In the genomic region with DNA sequence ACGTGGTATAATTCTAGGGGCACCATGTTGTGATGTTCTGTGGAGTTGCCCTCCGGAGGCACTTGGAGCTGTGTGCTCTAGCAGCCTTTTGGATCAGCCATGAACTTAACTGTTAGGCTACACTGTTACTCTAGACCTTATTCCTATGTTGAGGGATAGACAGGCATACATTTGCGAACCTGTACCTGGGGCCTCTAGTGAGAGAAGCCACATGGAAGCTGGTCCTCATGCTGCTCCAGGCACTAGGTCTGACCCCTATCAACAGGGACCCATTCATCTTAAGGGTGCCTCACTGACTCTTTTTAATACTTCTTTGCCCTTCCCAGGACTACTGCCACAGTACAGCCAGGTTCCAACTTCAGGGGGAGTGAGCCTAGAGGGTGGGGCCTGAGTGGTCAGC, we compare ENCODE assay signal across 22 cellular contexts.
DNase-seq lines count a peak whose midpoint lies in the region; ATAC-seq and TF ChIP-seq lines count a peak whose summit lies in the region.
"Had no signal": no experiment of that assay in that cellular context is flagged by ENCODE, and none has a peak within 500 bp of the region (broad histone marks: within the 10 kb centered on the region; RNA-seq: fewer than 3 reads in every experiment).

No MANE protein-coding gene starts in this region.

- H3K9me3 Mint-ChIP-seq in activated CD4-positive, alpha-beta memory T cell treated with anti-CD3 and anti-CD28 coated beads, Interleukin-2, amount 10 ng/mL, durations not matched to agents 7 days and 5 days: no peaks in the 10 kb centered on the region
- no peaks in the 10 kb centered on the region for H3K9me3 Mint-ChIP-seq in activated CD4-positive, alpha-beta memory T cell treated with anti-CD3 and anti-CD28 coated beads for 36 hours
- H3K9me3 Mint-ChIP-seq: CD4-positive, alpha-beta T cell had no signal

- intact Hi-C loops in activated CD4-positive, alpha-beta memory T cell treated with anti-CD3 and anti-CD28 coated beads for 36 hours (cut with micrococcal nuclease): no loop called here

- no peaks in the 10 kb centered on the region for H3K36me3 ChIP-seq in BLaER1 treated with 17β-estradiol and CSF1 and Interleukin-3, amounts not matched to agents 10 nM and 100 nM
- H3K36me3 ChIP-seq in MM.1S (replicated peaks; ENCODE audit: insufficient read depth, low read length) (no peaks in the 10 kb centered on the region), neutrophil (peaks cover 18% of the 10 kb centered on the region)
- H3K36me3 ChIP-seq: BE2C, HAP-1 had no signal

- no peaks in the 10 kb centered on the region for H3K27me3 ChIP-seq in BLaER1 treated with 17β-estradiol and CSF1 and Interleukin-3, amounts not matched to agents 10 nM and 100 nM
- H3K27me3 ChIP-seq in MM.1S (replicated peaks; ENCODE audit: insufficient read depth, low read length) (no peaks in the 10 kb centered on the region), neutrophil (no peaks in the 10 kb centered on the region)
- H3K27me3 ChIP-seq: BE2C had no signal

- DNase-seq in activated CD4-positive, alpha-beta memory T cell treated with anti-CD3 and anti-CD28 coated beads, Interleukin-2, amount 10 ng/mL, durations not matched to agents 7 days and 5 days: no peak
- no peak for DNase-seq in activated CD4-positive, alpha-beta memory T cell treated with anti-CD3 and anti-CD28 coated beads for 36 hours
- DNase-seq in MM.1S (no peak), NCI-H146 (lab: John Stamatoyannopoulos, UW) (no peak)
- DNase-seq: BE2C; CD4-positive, alpha-beta T cell; COR-L47; DMS79; GM23248; NCI-H1092; NCI-H1436; NCI-H2029; NCI-H226; NCI-H510A treated with DMSO at 0.1 percent for 48 hours; NCI-H748 treated with DMSO at 0.1 percent for 48 hours; NK-92 treated with Interleukin-12 subunit alpha and Interleukin-12 subunit beta, amount 100 ng/mL, for 24 hours; SIG-M5; SK-N-SH had no signal

- H3K4me2 ChIP-seq in BLaER1 treated with 17β-estradiol and CSF1 and Interleukin-3, amounts not matched to agents 10 nM and 100 nM: peak overlapping the region in 10 of 11 experiments; percentile 5 to 40 (median 22); a peak in 10 of 22 replicates
- peak overlapping the region; percentile 8; the same call in 1 of the 2 replicates for H3K4me2 ChIP-seq in MM.1S (ENCODE audit: low read depth, low read length)
- H3K4me2 ChIP-seq: SK-N-SH had no signal

- peaks cover 3% of the 10 kb centered on the region for H3K27me3 Mint-ChIP-seq in activated CD4-positive, alpha-beta memory T cell treated with anti-CD3 and anti-CD28 coated beads, Interleukin-2, amount 10 ng/mL, durations not matched to agents 7 days and 5 days
- no peaks in the 10 kb centered on the region for H3K27me3 Mint-ChIP-seq in activated CD4-positive, alpha-beta memory T cell treated with anti-CD3 and anti-CD28 coated beads for 36 hours
- H3K27me3 Mint-ChIP-seq: CD4-positive, alpha-beta T cell had no signal

- H3K4me1 Mint-ChIP-seq in activated CD4-positive, alpha-beta memory T cell treated with anti-CD3 and anti-CD28 coated beads, Interleukin-2, amount 10 ng/mL, durations not matched to agents 7 days and 5 days: peaks cover 35% of the 10 kb centered on the region
- peaks cover 18% of the 10 kb centered on the region for H3K4me1 Mint-ChIP-seq in activated CD4-positive, alpha-beta memory T cell treated with anti-CD3 and anti-CD28 coated beads for 36 hours (ENCODE audit: low read depth)

- H3K9ac ChIP-seq in BLaER1 treated with 17β-estradiol and CSF1 and Interleukin-3, amounts not matched to agents 10 nM and 100 nM: no peak overlapping the region
- H3K9ac ChIP-seq in MM.1S (ENCODE audit: low read length): no peak overlapping the region
- H3K9ac ChIP-seq: GM23248, SK-N-SH had no signal

- TF ChIP-seq CTCF in MM.1S (IDR thresholded peaks at IDR 0.05; ENCODE audit: low read length): no peak
- no peak for TF ChIP-seq CTCF in neutrophil (IDR thresholded peaks at IDR 0.05)

- H3K36me3 Mint-ChIP-seq in activated CD4-positive, alpha-beta memory T cell treated with anti-CD3 and anti-CD28 coated beads, Interleukin-2, amount 10 ng/mL, durations not matched to agents 7 days and 5 days (ENCODE audit: low read depth): no peaks in the 10 kb centered on the region
- no peaks in the 10 kb centered on the region for H3K36me3 Mint-ChIP-seq in activated CD4-positive, alpha-beta memory T cell treated with anti-CD3 and anti-CD28 coated beads for 36 hours

- H3K9me2 ChIP-seq in MM.1S (replicated peaks; ENCODE audit: insufficient read depth, low read length): no peaks in the 10 kb centered on the region
- H3K9me2 ChIP-seq: SK-N-SH had no signal

- no peak for ATAC-seq in GM18868 (IDR thresholded peaks at IDR 0.05; ENCODE audit: unreplicated experiment)

- POLR2A ChIA-PET in activated CD4-positive, alpha-beta memory T cell treated with anti-CD3 and anti-CD28 coated beads, Interleukin-2, amount 10 ng/mL, durations not matched to agents 7 days and 5 days (lab: Charles Lee): interaction anchor here (1.5 kb wide), 1 partner anchor 50 kb away, joined by 6 read pairs; no protein-coding TSS in a partner anchor
- POLR2A ChIA-PET in activated CD4-positive, alpha-beta memory T cell treated with anti-CD3 and anti-CD28 coated beads for 36 hours (lab: Charles Lee): no interaction called here

- H3K4me3 ChIP-seq in BLaER1 treated with 17β-estradiol and CSF1 and Interleukin-3, amounts not matched to agents 10 nM and 100 nM: no peak overlapping the region
- H3K4me3 ChIP-seq in MM.1S (ENCODE audit: low read length): no peak overlapping the region
- no peak overlapping the region for H3K4me3 ChIP-seq in neutrophil (ENCODE audit: low read depth in 1 of 2, low read length in 1 of 2)
- H3K4me3 ChIP-seq: GM23248, HAP-1 had no signal

- H3K4me3 Mint-ChIP-seq in activated CD4-positive, alpha-beta memory T cell treated with anti-CD3 and anti-CD28 coated beads, Interleukin-2, amount 10 ng/mL, durations not matched to agents 7 days and 5 days: no peak overlapping the region
- H3K4me3 Mint-ChIP-seq in activated CD4-positive, alpha-beta memory T cell treated with anti-CD3 and anti-CD28 coated beads for 36 hours: no peak overlapping the region
- H3K4me3 Mint-ChIP-seq: CD4-positive, alpha-beta T cell had no signal

- H3F3A ChIP-seq in MM.1S (ENCODE audit: insufficient read depth, low read length): peaks cover 3% of the 10 kb centered on the region; the same call in 1 of the 2 replicates

- peak overlapping the region; percentile 6; the same call in 1 of the 2 replicates for H2AFZ ChIP-seq in MM.1S (ENCODE audit: low read length)
- H2AFZ ChIP-seq: GM23248 had no signal

- no peak overlapping the region for H3K27ac ChIP-seq in BLaER1 treated with 17β-estradiol and CSF1 and Interleukin-3, amounts not matched to agents 10 nM and 100 nM
- H3K27ac ChIP-seq in MM.1S (ENCODE audit: low read length): peak overlapping the region; percentile 40; the same call in 1 of the 2 replicates
- H3K27ac ChIP-seq in neutrophil: peak overlapping the region; percentile 24
- H3K27ac ChIP-seq: GM23248 had no signal

- no peaks in the 10 kb centered on the region for H3K9me3 ChIP-seq in BLaER1 treated with 17β-estradiol and CSF1 and Interleukin-3, amounts not matched to agents 10 nM and 100 nM (replicated peaks in 1 of 11)
- H3K9me3 ChIP-seq in MM.1S (replicated peaks; ENCODE audit: insufficient read depth, low read length): no peaks in the 10 kb centered on the region
- H3K9me3 ChIP-seq in neutrophil: no peaks in the 10 kb centered on the region
- H3K9me3 ChIP-seq: BE2C, HAP-1, SK-N-SH had no signal

- CTCF ChIA-PET in activated CD4-positive, alpha-beta memory T cell treated with anti-CD3 and anti-CD28 coated beads, Interleukin-2, amount 10 ng/mL, durations not matched to agents 7 days and 5 days (lab: Charles Lee): interaction anchor here (0.9 to 1.1 kb wide), 3 partner anchors 10 to 168 kb away, joined by 3 to 5 read pairs (median 5); no protein-coding TSS in a partner anchor
- CTCF ChIA-PET in activated CD4-positive, alpha-beta memory T cell treated with anti-CD3 and anti-CD28 coated beads for 36 hours (lab: Charles Lee): interaction anchor here (1.0 to 5.9 kb wide), 3 partner anchors 10 to 290 kb away, joined by 4 to 144 read pairs (median 17); no protein-coding TSS in a partner anchor

- H4K20me1 ChIP-seq in BLaER1 treated with 17β-estradiol and CSF1 and Interleukin-3, amounts not matched to agents 10 nM and 100 nM: no peaks in the 10 kb centered on the region
- H4K20me1 ChIP-seq in MM.1S (ENCODE audit: insufficient read depth, low read length): no peaks in the 10 kb centered on the region

- H3K4me1 ChIP-seq in BLaER1 treated with 17β-estradiol and CSF1 and Interleukin-3, amounts not matched to agents 10 nM and 100 nM: peaks cover 0 to 18% (median 11%) of the 10 kb centered on the region in 10 experiments; a peak in 15 of 20 replicates
- H3K4me1 ChIP-seq in MM.1S (ENCODE audit: low read length): peaks cover 18% of the 10 kb centered on the region
- peaks cover 12% of the 10 kb centered on the region in 2 experiments for H3K4me1 ChIP-seq in neutrophil (ENCODE audit: control insufficient read depth in 1 of 2, insufficient read depth in 1 of 2, low read depth in 1 of 2, low read length in 1 of 2)
- H3K4me1 ChIP-seq: HAP-1 had no signal

- no peaks in the 10 kb centered on the region for H3K79me2 ChIP-seq in MM.1S (ENCODE audit: low read length)

- H3K27ac Mint-ChIP-seq in activated CD4-positive, alpha-beta memory T cell treated with anti-CD3 and anti-CD28 coated beads, Interleukin-2, amount 10 ng/mL, durations not matched to agents 7 days and 5 days: peak overlapping the region; percentile 56
- H3K27ac Mint-ChIP-seq in activated CD4-positive, alpha-beta memory T cell treated with anti-CD3 and anti-CD28 coated beads for 36 hours: no peak overlapping the region
- H3K27ac Mint-ChIP-seq: CD4-positive, alpha-beta T cell had no signal

Comparison
In these comparisons a context has a peak if more than half of its experiments do, and no peak if none do; other contexts are left out.
1. H3K27ac ChIP-seq: peak in MM.1S (single experiment) and neutrophil (single experiment); none in BLaER1 treated with 17β-estradiol and CSF1 and Interleukin-3, amounts not matched to agents 10 nM and 100 nM (0 of 11).